ENCODE assay signal across 13 cellular contexts in the genomic region with DNA sequence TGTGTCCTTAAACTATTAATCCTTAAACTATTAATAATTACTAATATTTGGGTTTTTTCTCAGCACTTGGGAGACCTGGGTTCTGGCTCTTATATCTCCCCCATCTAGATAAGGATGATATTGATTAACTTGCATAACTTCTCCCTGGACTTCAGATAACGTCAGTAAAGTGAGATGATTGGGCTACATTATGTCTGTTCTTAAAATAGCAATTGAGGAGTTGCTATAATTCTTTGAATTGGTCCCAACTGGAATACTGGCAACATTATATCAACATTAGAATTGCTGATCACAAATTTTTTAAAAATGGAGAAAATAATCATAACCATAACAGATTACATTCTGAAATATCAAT. TPM values are rescaled to one million over a fixed set of nuclear protein-coding genes. Genes with fewer than 3 reads are reported as not detected.
DNase-seq lines count a peak whose midpoint lies in the region; ATAC-seq and TF ChIP-seq lines count a peak whose summit lies in the region.
"Had no signal": no experiment of that assay in that cellular context is flagged by ENCODE, and none has a peak within 500 bp of the region (broad histone marks: within the 10 kb centered on the region; RNA-seq: fewer than 3 reads in every experiment).

No MANE protein-coding gene starts in this region.

- H3K27ac Mint-ChIP-seq in activated CD4-positive, alpha-beta T cell treated with anti-CD3 and anti-CD28 coated beads, Interleukin-2, amount 10 ng/mL, durations not matched to agents 24 days and 14 days: peak overlapping the region; percentile 81
- H3K27ac Mint-ChIP-seq in central memory CD8-positive, alpha-beta T cell (ENCODE audit: low read depth): peak overlapping the region; percentile 88
- peak overlapping the region; percentile 96 for H3K27ac Mint-ChIP-seq in stimulated activated effector memory CD8-positive, alpha-beta T cell treated with anti-CD3 and anti-CD28 coated beads, Interleukin-12 subunit alpha, Interleukin-12 subunit beta, amount 100 ng/mL, for 72 hours

- H3K36me3 ChIP-seq in KOPT-K1 (ENCODE audit: insufficient read depth, low read length) (peaks cover 7% of the 10 kb centered on the region; the same call in 1 of the 2 replicates), hepatocyte (replicated peaks; ENCODE audit: insufficient read depth, low read depth) (no peaks in the 10 kb centered on the region), gastrocnemius medialis (no peaks in the 10 kb centered on the region), adrenal gland (replicated peaks in 1 of 2) (no peaks in the 10 kb centered on the region)
- H3K36me3 ChIP-seq: prostate gland, SJSA1 had no signal

- no peak for DNase-seq in activated CD4-positive, alpha-beta T cell treated with anti-CD3 and anti-CD28 coated beads, Interleukin-2, amount 10 ng/mL, durations not matched to agents 24 days and 14 days
- no peak for DNase-seq in activated CD4-positive, alpha-beta T cell treated with anti-CD3 and anti-CD28 coated beads, Interleukin-2, amount 50 U/mL, for 4 hours
- DNase-seq in central memory CD8-positive, alpha-beta T cell (ENCODE audit: low spot score in 2 of 2): no peak
- DNase-seq in stimulated activated effector memory CD8-positive, alpha-beta T cell treated with anti-CD3 and anti-CD28 coated beads, Interleukin-12 subunit alpha, Interleukin-12 subunit beta, amount 100 ng/mL, for 72 hours (ENCODE audit: low spot score in 2 of 2): no peak
- DNase-seq in hepatocyte (ENCODE audit: low spot score) (no peak), gastrocnemius medialis (no peak), adrenal gland (no peak)
- DNase-seq: MV-4-11; stimulated activated CD4-positive, alpha-beta T cell treated with anti-CD3 and anti-CD28 coated beads, Interleukin-4, amount 100 ng/mL, for 1 hour had no signal

- H3K4me1 Mint-ChIP-seq in activated CD4-positive, alpha-beta T cell treated with anti-CD3 and anti-CD28 coated beads, Interleukin-2, amount 10 ng/mL, durations not matched to agents 24 days and 14 days: peaks cover 45% of the 10 kb centered on the region
- H3K4me1 Mint-ChIP-seq in central memory CD8-positive, alpha-beta T cell: peaks cover 64% of the 10 kb centered on the region
- peaks cover 61% of the 10 kb centered on the region for H3K4me1 Mint-ChIP-seq in stimulated activated effector memory CD8-positive, alpha-beta T cell treated with anti-CD3 and anti-CD28 coated beads, Interleukin-12 subunit alpha, Interleukin-12 subunit beta, amount 100 ng/mL, for 72 hours

- TF ChIP-seq CTCF in hepatocyte (IDR thresholded peaks at IDR 0.05; ENCODE audit: poor library complexity) (no peak), gastrocnemius medialis (IDR thresholded peaks at IDR 0.05 in 4 of 5, conservative IDR thresholded peaks at IDR 0.05 in 1 of 5) (no peak), adrenal gland (IDR thresholded peaks at IDR 0.05) (no peak)

- TF ChIP-seq POLR2A in gastrocnemius medialis (IDR thresholded peaks at IDR 0.05): no peak
- no peak for TF ChIP-seq POLR2A in adrenal gland (IDR thresholded peaks at IDR 0.05)

- peak overlapping the region; percentile 97 for H3K27ac ChIP-seq in KOPT-K1 (ENCODE audit: low read depth, low read length, poor library complexity, severe bottlenecking)
- no peak overlapping the region for H3K27ac ChIP-seq in hepatocyte
- no peak overlapping the region for H3K27ac ChIP-seq in gastrocnemius medialis
- H3K27ac ChIP-seq in adrenal gland: no peak overlapping the region
- H3K27ac ChIP-seq: prostate gland, SJSA1 had no signal

- H3K4me3 ChIP-seq in hepatocyte: no peak overlapping the region
- peak overlapping the region in 2 of 4 donors; percentile 16 to 44 for H3K4me3 ChIP-seq in gastrocnemius medialis
- H3K4me3 ChIP-seq in adrenal gland: peak overlapping the region in 1 of 4 donors; percentile 50
- H3K4me3 ChIP-seq: SJSA1 had no signal

- H3K27me3 Mint-ChIP-seq in activated CD4-positive, alpha-beta T cell treated with anti-CD3 and anti-CD28 coated beads, Interleukin-2, amount 10 ng/mL, durations not matched to agents 24 days and 14 days: no peaks in the 10 kb centered on the region
- H3K27me3 Mint-ChIP-seq in central memory CD8-positive, alpha-beta T cell: no peaks in the 10 kb centered on the region

- H4K20me1 ChIP-seq in hepatocyte (ENCODE audit: insufficient read depth, poor library complexity, severe bottlenecking): no peaks in the 10 kb centered on the region

- peaks cover 30% of the 10 kb centered on the region for H3K36me3 Mint-ChIP-seq in activated CD4-positive, alpha-beta T cell treated with anti-CD3 and anti-CD28 coated beads, Interleukin-2, amount 10 ng/mL, durations not matched to agents 24 days and 14 days (ENCODE audit: low read depth)
- H3K36me3 Mint-ChIP-seq in central memory CD8-positive, alpha-beta T cell (ENCODE audit: insufficient read depth): peaks cover 13% of the 10 kb centered on the region
- H3K36me3 Mint-ChIP-seq in stimulated activated effector memory CD8-positive, alpha-beta T cell treated with anti-CD3 and anti-CD28 coated beads, Interleukin-12 subunit alpha, Interleukin-12 subunit beta, amount 100 ng/mL, for 72 hours: peaks cover 16% of the 10 kb centered on the region

- H3K27me3 ChIP-seq in hepatocyte (peaks cover 12% of the 10 kb centered on the region), gastrocnemius medialis (peaks cover 0 to 10% (median 10%) of the 10 kb centered on the region in 3 donors), adrenal gland (no peaks in the 10 kb centered on the region)
- H3K27me3 ChIP-seq: SJSA1 had no signal

- 65% methylated on average over 1 of the region's 1 CpG for WGBS in hepatocyte (ENCODE audit: low lambda C conversion rate, missing lambda C conversion rate)
- 22 to 27% (median 25%) methylated on average over 1 of the region's 1 CpG for whole genome bisulfite sequencing in adrenal gland, 4 donors

- intact Hi-C loops in activated CD4-positive, alpha-beta T cell treated with anti-CD3 and anti-CD28 coated beads, Interleukin-2, amount 10 ng/mL, durations not matched to agents 24 days and 14 days (cut with micrococcal nuclease): loop anchor here (10.0 kb wide), 1 partner anchor 1895 kb away; no protein-coding TSS in a partner anchor
- intact Hi-C loops in gastrocnemius medialis (cut with DNase I; ENCODE audit: low total_unique reads) (no loop called here), adrenal gland (cut with DNase I) (no loop called here)

- ATAC-seq in central memory CD8-positive, alpha-beta T cell (replicated peaks; ENCODE audit: extremely low read depth, poor library complexity, severe bottlenecking): no peak
- no peak for ATAC-seq in stimulated activated effector memory CD8-positive, alpha-beta T cell treated with anti-CD3 and anti-CD28 coated beads, Interleukin-12 subunit alpha, Interleukin-12 subunit beta, amount 100 ng/mL, for 72 hours
- no peak for ATAC-seq in gastrocnemius medialis

- no peak overlapping the region for H3K4me2 ChIP-seq in hepatocyte

- H3K79me2 ChIP-seq in hepatocyte: no peaks in the 10 kb centered on the region

- H3K4me3 Mint-ChIP-seq in activated CD4-positive, alpha-beta T cell treated with anti-CD3 and anti-CD28 coated beads, Interleukin-2, amount 10 ng/mL, durations not matched to agents 24 days and 14 days: peak overlapping the region; percentile 92
- H3K4me3 Mint-ChIP-seq in central memory CD8-positive, alpha-beta T cell: peak overlapping the region; percentile 90
- H3K4me3 Mint-ChIP-seq in stimulated activated effector memory CD8-positive, alpha-beta T cell treated with anti-CD3 and anti-CD28 coated beads, Interleukin-12 subunit alpha, Interleukin-12 subunit beta, amount 100 ng/mL, for 72 hours: peak overlapping the region; percentile 69

- in situ Hi-C loops in gastrocnemius medialis (cut with MboI; ENCODE audit: low sequenced_read_pairs in 4 of 4): no loop called here

- peaks cover 14% of the 10 kb centered on the region for H3K9me3 Mint-ChIP-seq in activated CD4-positive, alpha-beta T cell treated with anti-CD3 and anti-CD28 coated beads, Interleukin-2, amount 10 ng/mL, durations not matched to agents 24 days and 14 days
- H3K9me3 Mint-ChIP-seq in central memory CD8-positive, alpha-beta T cell: no peaks in the 10 kb centered on the region
- H3K9me3 Mint-ChIP-seq in stimulated activated effector memory CD8-positive, alpha-beta T cell treated with anti-CD3 and anti-CD28 coated beads, Interleukin-12 subunit alpha, Interleukin-12 subunit beta, amount 100 ng/mL, for 72 hours: no peaks in the 10 kb centered on the region

- no peaks in the 10 kb centered on the region for H3K9me2 ChIP-seq in hepatocyte (replicated peaks; ENCODE audit: insufficient read depth)

- H3K4me1 ChIP-seq in hepatocyte (ENCODE audit: insufficient read depth) (no peaks in the 10 kb centered on the region), gastrocnemius medialis (no peaks in the 10 kb centered on the region), adrenal gland (replicated peaks in 1 of 2) (no peaks in the 10 kb centered on the region)
- H3K4me1 ChIP-seq: prostate gland, SJSA1 had no signal

- no peaks in the 10 kb centered on the region for H3K9me3 ChIP-seq in KOPT-K1 (ENCODE audit: insufficient read depth, low read length, poor library complexity, severe bottlenecking)
- no peaks in the 10 kb centered on the region for H3K9me3 ChIP-seq in hepatocyte (ENCODE audit: low read depth)
- no peaks in the 10 kb centered on the region for H3K9me3 ChIP-seq in gastrocnemius medialis
- H3K9me3 ChIP-seq in adrenal gland (replicated peaks in 1 of 3): no peaks in the 10 kb centered on the region
- H3K9me3 ChIP-seq: prostate gland, SJSA1 had no signal

- no peak overlapping the region for H2AFZ ChIP-seq in hepatocyte

RNA-seq across cellular contexts. Expression of a gene that starts 1.9 kb away (rescaled TPM):
- total RNA-seq in activated CD4-positive, alpha-beta T cell treated with anti-CD3 and anti-CD28 coated beads, Interleukin-2, amount 10 ng/mL, durations not matched to agents 24 days and 14 days: 40.0 and 41.3 TPM in 2 replicates
- total RNA-seq in hepatocyte (1.1 and 1.6 TPM in 2 replicates), gastrocnemius medialis (1 to 10 TPM in 2 of 4 donors, under 1 TPM in 2; 0.83 to 2.0 (median 1.2) TPM), adrenal gland (10 to 100 TPM in 4 of 8 donors, 1 to 10 TPM in 3, under 1 TPM in 1; 0.60 to 16.1 (median 9.9) TPM)
- polyA plus RNA-seq in hepatocyte (1.8 and 2.0 TPM in 2 replicates), adrenal gland (1 to 10 TPM; 3.6 to 5.5 (median 4.8) TPM)
- total RNA-seq: Daoy, SJSA1 had no signal
